Comparison of ENCODE assay signal across 10 cellular contexts in the genomic region with DNA sequence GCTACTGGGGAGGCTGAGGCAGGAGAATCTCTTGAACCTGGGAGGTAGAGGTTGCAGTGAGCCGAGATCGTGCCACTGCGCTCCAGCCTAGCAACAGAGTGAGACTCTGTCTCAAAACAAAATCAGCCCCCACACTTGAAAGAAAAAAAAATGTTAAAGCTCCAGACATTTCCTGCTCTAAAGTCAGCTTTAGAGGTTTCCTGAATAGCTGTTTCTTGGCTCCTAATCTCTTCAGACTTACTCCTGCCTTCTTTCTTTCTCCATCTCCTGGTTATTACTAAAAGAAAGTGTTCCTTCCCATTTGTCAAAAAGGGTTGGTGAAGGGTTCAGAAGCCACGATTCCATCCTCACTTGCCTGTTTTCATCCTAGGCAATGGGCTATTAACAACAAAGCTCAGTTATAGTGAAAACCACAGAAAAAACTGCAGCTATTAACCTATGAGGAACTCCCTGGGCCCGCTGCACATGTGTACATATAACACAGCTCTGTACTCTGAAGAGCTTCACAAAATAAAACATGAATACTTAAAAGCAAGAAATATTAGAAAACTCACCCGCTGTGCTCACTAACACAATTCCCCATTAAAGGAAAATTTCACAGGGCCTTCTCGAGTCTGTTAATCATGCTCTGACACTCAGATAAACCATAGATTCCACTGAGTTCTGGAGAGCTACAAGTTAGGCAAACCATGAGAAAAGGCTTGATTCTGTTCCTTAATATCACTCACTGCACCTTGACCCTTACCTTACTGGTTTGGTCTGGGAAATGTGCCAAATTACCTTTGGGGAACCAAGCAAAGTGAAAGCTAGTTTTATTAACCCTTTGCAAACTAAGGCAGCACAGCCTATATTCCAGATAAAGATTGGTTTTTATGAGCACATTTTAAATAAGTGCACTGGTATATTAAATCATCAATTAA.
DNase-seq lines count a peak whose midpoint lies in the region; ATAC-seq and TF ChIP-seq lines count a peak whose summit lies in the region.
"Had no signal": no experiment of that assay in that cellular context is flagged by ENCODE, and none has a peak within 500 bp of the region (broad histone marks: within the 10 kb centered on the region; RNA-seq: fewer than 3 reads in every experiment).

No MANE protein-coding gene starts in this region.

- no peak for TF ChIP-seq POLR2A in HCT116 (IDR thresholded peaks at IDR 0.05; ENCODE audit: borderline replicate concordance, extremely low read depth, insufficient read depth, insufficient read length)

- TF ChIP-seq CTCF in HCT116 (IDR thresholded peaks at IDR 0.05 in 2 of 3, conservative IDR thresholded peaks at IDR 0.05 in 1 of 3; ENCODE audit: borderline replicate concordance in 1 of 3, insufficient read depth in 1 of 3, low read depth in 2 of 3, low read length in 2 of 3): no peak
- TF ChIP-seq CTCF in WTC11 (IDR thresholded peaks at IDR 0.05): no peak
- TF ChIP-seq CTCF in left lung (IDR thresholded peaks at IDR 0.05): no peak

- peaks cover 42% of the 10 kb centered on the region for H3K4me1 Mint-ChIP-seq in WTC11

- no peak for TF ChIP-seq RAD21 in HCT116 (IDR thresholded peaks at IDR 0.05; ENCODE audit: low read depth)

- no peaks in the 10 kb centered on the region for H3K9me2 ChIP-seq in HCT116 (ENCODE audit: insufficient read depth)

- no peaks in the 10 kb centered on the region for H3K27me3 Mint-ChIP-seq in WTC11 (ENCODE audit: low read depth)

- H4K20me1 ChIP-seq in BLaER1 (no peaks in the 10 kb centered on the region), HCT116 (ENCODE audit: insufficient read depth) (no peaks in the 10 kb centered on the region)

- peak overlapping the region; percentile 80 for H3K27ac Mint-ChIP-seq in WTC11

- H3K36me3 ChIP-seq in BLaER1 (no peaks in the 10 kb centered on the region), HCT116 (ENCODE audit: control insufficient read depth in 1 of 2, insufficient read depth in 2 of 2, low read length in 2 of 2) (no peaks in the 10 kb centered on the region), left lung (peaks cover 0 to 23% of the 10 kb centered on the region in 2 donors)

- H3K27ac ChIP-seq in BLaER1 (peak overlapping the region; percentile 39; the same call in 1 of the 2 replicates), HCT116 (ENCODE audit: low read depth, low read length) (peak overlapping the region; percentile 11; the same call in 1 of the 2 replicates), left lung (peak overlapping the region in 1 of 2 donors; percentile 11)
- H3K27ac ChIP-seq: coronary artery had no signal

- H3K9me3 Mint-ChIP-seq in WTC11: peaks cover 16% of the 10 kb centered on the region

- POLR2A ChIA-PET in HCT116 (lab: Charles Lee): no interaction called here
- POLR2A ChIA-PET in WTC11 (lab: Charles Lee): interaction anchor here (0.6 to 0.7 kb wide), 2 partner anchors 51 to 175 kb away, joined by 3 to 4 read pairs; no protein-coding TSS in a partner anchor

- RAD21 ChIA-PET in HCT116 (lab: Charles Lee; ENCODE audit: low non-redundant PET in 1 of 2, low total read pairs in 2 of 2, uncharacterized antibody in 2 of 2, unreplicated experiment in 2 of 2): no interaction called here

- intact Hi-C loops in HCT116 (cut with micrococcal nuclease) (no loop called here), left lung (cut with DNase I) (no loop called here)

- H3K4me3 Mint-ChIP-seq in WTC11: no peak overlapping the region

- H3K9me3 ChIP-seq in BLaER1 (no peaks in the 10 kb centered on the region), HCT116 (ENCODE audit: control insufficient read depth in 1 of 2, insufficient read depth in 1 of 2, low read depth in 1 of 2, low read length in 2 of 2) (no peaks in the 10 kb centered on the region), left lung (no peaks in the 10 kb centered on the region)

- peak; percentile 79 for ATAC-seq in HCT116
- ATAC-seq in WTC11: peak; percentile 51
- ATAC-seq in left lung: peak; percentile 75
- ATAC-seq in HG03565 (IDR thresholded peaks at IDR 0.05; ENCODE audit: unreplicated experiment): no peak
- ATAC-seq in GM19035 (IDR thresholded peaks at IDR 0.05; ENCODE audit: unreplicated experiment): no peak

- DNase-seq in HCT116 (ENCODE audit: low read depth, low spot score) (peak; percentile 26), WTC11 (ENCODE audit: low spot score) (no peak), left lung (no peak), NCI-H226 (no peak), cerebellar cortex (ENCODE audit: low spot score) (no peak)
- DNase-seq: NCI-H526 treated with DMSO at 0.1 percent for 48 hours had no signal

- CTCF ChIA-PET in HCT116 (lab: Charles Lee): interaction anchor here (1.1 kb wide), 1 partner anchor 383 kb away, joined by 6 read pairs; no protein-coding TSS in a partner anchor
- CTCF ChIA-PET in WTC11 (lab: Charles Lee): interaction anchor here (0.7 to 1.6 kb wide), 5 partner anchors 42 to 742 kb away, joined by 3 to 11 read pairs (median 5); no protein-coding TSS in a partner anchor

- no peak overlapping the region for H3K4me3 ChIP-seq in BLaER1
- peak overlapping the region in 1 of 2 experiments; percentile 14; a peak in 2 of 4 replicates for H3K4me3 ChIP-seq in HCT116 (replicated peaks in 1 of 2; ENCODE audit: low read depth in 1 of 2, low read length in 2 of 2)
- H3K4me3 ChIP-seq in left lung: no peak overlapping the region
- H3K4me3 ChIP-seq: coronary artery had no signal

- no peaks in the 10 kb centered on the region for H3K79me2 ChIP-seq in HCT116 (ENCODE audit: insufficient read depth, low read length)

- H3K9ac ChIP-seq in BLaER1 (peak overlapping the region; percentile 41; the same call in 1 of the 2 replicates), HCT116 (ENCODE audit: low read length) (no peak overlapping the region)

- peaks cover 23% of the 10 kb centered on the region for H3K36me3 Mint-ChIP-seq in WTC11

- H3K4me1 ChIP-seq in BLaER1 (peaks cover 28% of the 10 kb centered on the region), HCT116 (ENCODE audit: control insufficient read depth in 1 of 2, insufficient read depth in 2 of 2, low read length in 2 of 2) (peaks cover 23 to 35% of the 10 kb centered on the region in 2 experiments), left lung (peaks cover 7 to 17% of the 10 kb centered on the region in 2 donors)

- H2AFZ ChIP-seq in HCT116 (ENCODE audit: low read depth, low read length, poor library complexity, severe bottlenecking): no peak overlapping the region

- H3K27me3 ChIP-seq in BLaER1 (no peaks in the 10 kb centered on the region), HCT116 (ENCODE audit: insufficient read depth, low read length) (no peaks in the 10 kb centered on the region), left lung (no peaks in the 10 kb centered on the region)

- BruUV-seq in HCT116 (replicated peaks; lab: Mats Ljungman, UMichigan): no TSS peak

- peak overlapping the region; percentile 63 for H3K4me2 ChIP-seq in BLaER1
- peak overlapping the region; percentile 62 for H3K4me2 ChIP-seq in HCT116 (ENCODE audit: low read length)

TF ChIP-seq in HCT116, 20 proteins besides CTCF, POLR2A, EP300 and RAD21 (continues in another document):
- TF ChIP-seq YY1 (IDR thresholded peaks at IDR 0.05; ENCODE audit: extremely low read depth, insufficient replicate concordance, low read depth, low read length) (no peak), EZH2phosphoT487 (IDR thresholded peaks at IDR 0.05; ENCODE audit: borderline replicate concordance) (no peak)
- TF ChIP-seq, protein P1, sequence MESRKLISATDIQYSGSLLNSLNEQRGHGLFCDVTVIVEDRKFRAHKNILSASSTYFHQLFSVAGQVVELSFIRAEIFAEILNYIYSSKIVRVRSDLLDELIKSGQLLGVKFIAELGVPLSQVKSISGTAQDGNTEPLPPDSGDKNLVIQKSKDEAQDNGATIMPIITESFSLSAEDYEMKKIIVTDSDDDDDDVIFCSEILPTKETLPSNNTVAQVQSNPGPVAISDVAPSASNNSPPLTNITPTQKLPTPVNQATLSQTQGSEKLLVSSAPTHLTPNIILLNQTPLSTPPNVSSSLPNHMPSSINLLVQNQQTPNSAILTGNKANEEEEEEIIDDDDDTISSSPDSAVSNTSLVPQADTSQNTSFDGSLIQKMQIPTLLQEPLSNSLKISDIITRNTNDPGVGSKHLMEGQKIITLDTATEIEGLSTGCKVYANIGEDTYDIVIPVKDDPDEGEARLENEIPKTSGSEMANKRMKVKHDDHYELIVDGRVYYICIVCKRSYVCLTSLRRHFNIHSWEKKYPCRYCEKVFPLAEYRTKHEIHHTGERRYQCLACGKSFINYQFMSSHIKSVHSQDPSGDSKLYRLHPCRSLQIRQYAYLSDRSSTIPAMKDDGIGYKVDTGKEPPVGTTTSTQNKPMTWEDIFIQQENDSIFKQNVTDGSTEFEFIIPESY (IDR thresholded peaks at IDR 0.05; ENCODE audit: extremely low read depth, insufficient replicate concordance, low read length): no peak

TF ChIP-seq in WTC11, 78 proteins besides CTCF, POLR2A, EP300 and RAD21 (continues in another document):
- TF ChIP-seq, protein P2, sequence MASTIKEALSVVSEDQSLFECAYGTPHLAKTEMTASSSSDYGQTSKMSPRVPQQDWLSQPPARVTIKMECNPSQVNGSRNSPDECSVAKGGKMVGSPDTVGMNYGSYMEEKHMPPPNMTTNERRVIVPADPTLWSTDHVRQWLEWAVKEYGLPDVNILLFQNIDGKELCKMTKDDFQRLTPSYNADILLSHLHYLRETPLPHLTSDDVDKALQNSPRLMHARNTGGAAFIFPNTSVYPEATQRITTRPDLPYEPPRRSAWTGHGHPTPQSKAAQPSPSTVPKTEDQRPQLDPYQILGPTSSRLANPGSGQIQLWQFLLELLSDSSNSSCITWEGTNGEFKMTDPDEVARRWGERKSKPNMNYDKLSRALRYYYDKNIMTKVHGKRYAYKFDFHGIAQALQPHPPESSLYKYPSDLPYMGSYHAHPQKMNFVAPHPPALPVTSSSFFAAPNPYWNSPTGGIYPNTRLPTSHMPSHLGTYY (CRISPR knock-in tag; IDR thresholded peaks at IDR 0.05): no peak
- TF ChIP-seq, protein P3, sequence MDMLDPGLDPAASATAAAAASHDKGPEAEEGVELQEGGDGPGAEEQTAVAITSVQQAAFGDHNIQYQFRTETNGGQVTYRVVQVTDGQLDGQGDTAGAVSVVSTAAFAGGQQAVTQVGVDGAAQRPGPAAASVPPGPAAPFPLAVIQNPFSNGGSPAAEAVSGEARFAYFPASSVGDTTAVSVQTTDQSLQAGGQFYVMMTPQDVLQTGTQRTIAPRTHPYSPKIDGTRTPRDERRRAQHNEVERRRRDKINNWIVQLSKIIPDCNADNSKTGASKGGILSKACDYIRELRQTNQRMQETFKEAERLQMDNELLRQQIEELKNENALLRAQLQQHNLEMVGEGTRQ (CRISPR knock-in tag; IDR thresholded peaks at IDR 0.05): no peak
- TF ChIP-seq ZNF671 (CRISPR knock-in tag; IDR thresholded peaks at IDR 0.05) (no peak), KAT7 (CRISPR knock-in tag; IDR thresholded peaks at IDR 0.05; ENCODE audit: borderline replicate concordance) (no peak)

Comparison
In these comparisons a context has a peak if more than half of its experiments do, and no peak if none do; other contexts are left out.
1. ATAC-seq: peak in HCT116 (single experiment), WTC11 (single experiment) and left lung (single experiment); none in HG03565 (single experiment) and GM19035 (single experiment).